In genomic region chr3:168249539-168250414, GRCh38 we compare ENCODE assay signal across 8 cellular contexts.
DNase-seq lines count a peak whose midpoint lies in the region; ATAC-seq, FAIRE-seq and TF ChIP-seq lines count a peak whose summit lies in the region.

No MANE protein-coding gene starts in this region.

- H3K4me2 ChIP-seq in Karpas-422 (ENCODE audit: low read depth, low read length, poor library complexity, severe bottlenecking): no peak overlapping the region

- H3K9me3 Mint-ChIP-seq in activated T-helper 2 cell treated with anti-CD3 and anti-CD28 coated beads, Interferon-gamma antibody, Interleukin-2, Interleukin-4, amounts not matched to agents 10 μg/mL and 5 μg/mL and 100 μg/mL, durations not matched to agents 14 hours and 24 hours and 36 hours: no peaks in the 10 kb centered on the region
- peaks cover 11% of the 10 kb centered on the region for H3K9me3 Mint-ChIP-seq in glutamatergic neuron (ENCODE audit: unreplicated experiment)

- no peak overlapping the region for H2AFZ ChIP-seq in Karpas-422 (ENCODE audit: low read length)

- no peaks in the 10 kb centered on the region for H3K79me2 ChIP-seq in Karpas-422 (ENCODE audit: low read length)

- H3K9ac ChIP-seq in Karpas-422 (ENCODE audit: low read length): no peak overlapping the region

- H3K9me2 ChIP-seq in Karpas-422 (replicated peaks; ENCODE audit: insufficient read depth, low read length): no peaks in the 10 kb centered on the region

- no peaks in the 10 kb centered on the region for H3K9me3 ChIP-seq in Karpas-422 (ENCODE audit: low read length)

- H3K36me3 ChIP-seq in Karpas-422 (ENCODE audit: insufficient read depth, low read length): no peaks in the 10 kb centered on the region

- DNase-seq in DMS153 (lab: John Stamatoyannopoulos, UW) (peak; percentile 36), GM19239 (ENCODE audit: insufficient read length, low spot score) (no peak), NCI-H446 (lab: John Stamatoyannopoulos, UW) (peak; percentile 88), glutamatergic neuron (peak; percentile 92), nucleus accumbens (lab: John Stamatoyannopoulos, UW) (peak in 52 of 56 donors; percentile 7 to 85 (median 58)), Karpas-422 (no peak)
- DNase-seq in activated T-helper 2 cell treated with anti-CD3 and anti-CD28 coated beads, Interferon-gamma antibody, Interleukin-2, Interleukin-4, amounts not matched to agents 10 μg/mL and 5 μg/mL and 100 μg/mL, durations not matched to agents 14 hours and 24 hours and 36 hours (ENCODE audit: low spot score): peak; percentile 25

- H3K27ac Mint-ChIP-seq in activated T-helper 2 cell treated with anti-CD3 and anti-CD28 coated beads, Interferon-gamma antibody, Interleukin-2, Interleukin-4, amounts not matched to agents 10 μg/mL and 5 μg/mL and 100 μg/mL, durations not matched to agents 14 hours and 24 hours and 36 hours: no peak overlapping the region
- peak overlapping the region; percentile 73 for H3K27ac Mint-ChIP-seq in glutamatergic neuron (ENCODE audit: unreplicated experiment)

- H3K27me3 Mint-ChIP-seq in activated T-helper 2 cell treated with anti-CD3 and anti-CD28 coated beads, Interferon-gamma antibody, Interleukin-2, Interleukin-4, amounts not matched to agents 10 μg/mL and 5 μg/mL and 100 μg/mL, durations not matched to agents 14 hours and 24 hours and 36 hours (ENCODE audit: low read depth): peaks cover 58% of the 10 kb centered on the region
- H3K27me3 Mint-ChIP-seq in glutamatergic neuron (ENCODE audit: unreplicated experiment): peaks cover 14% of the 10 kb centered on the region

- peak; percentile 74 for ATAC-seq in HG03196 (IDR thresholded peaks at IDR 0.05; ENCODE audit: unreplicated experiment)

- no peak overlapping the region for H3K27ac ChIP-seq in Karpas-422 (ENCODE audit: low read length)

- H3K4me3 Mint-ChIP-seq in activated T-helper 2 cell treated with anti-CD3 and anti-CD28 coated beads, Interferon-gamma antibody, Interleukin-2, Interleukin-4, amounts not matched to agents 10 μg/mL and 5 μg/mL and 100 μg/mL, durations not matched to agents 14 hours and 24 hours and 36 hours (ENCODE audit: low read depth): peak overlapping the region; percentile 72
- peak overlapping the region; percentile 88 for H3K4me3 Mint-ChIP-seq in glutamatergic neuron (ENCODE audit: unreplicated experiment)

- H3K4me1 Mint-ChIP-seq in activated T-helper 2 cell treated with anti-CD3 and anti-CD28 coated beads, Interferon-gamma antibody, Interleukin-2, Interleukin-4, amounts not matched to agents 10 μg/mL and 5 μg/mL and 100 μg/mL, durations not matched to agents 14 hours and 24 hours and 36 hours (ENCODE audit: low read depth): peaks cover 11% of the 10 kb centered on the region
- peaks cover 32% of the 10 kb centered on the region for H3K4me1 Mint-ChIP-seq in glutamatergic neuron (ENCODE audit: low read depth, unreplicated experiment)

- no peaks in the 10 kb centered on the region for H3K27me3 ChIP-seq in Karpas-422 (ENCODE audit: low read length)

- no peaks in the 10 kb centered on the region for H3K36me3 Mint-ChIP-seq in activated T-helper 2 cell treated with anti-CD3 and anti-CD28 coated beads, Interferon-gamma antibody, Interleukin-2, Interleukin-4, amounts not matched to agents 10 μg/mL and 5 μg/mL and 100 μg/mL, durations not matched to agents 14 hours and 24 hours and 36 hours (ENCODE audit: low read depth)
- H3K36me3 Mint-ChIP-seq in glutamatergic neuron (ENCODE audit: unreplicated experiment): peaks cover 4% of the 10 kb centered on the region

- intact Hi-C loops in activated T-helper 2 cell treated with anti-CD3 and anti-CD28 coated beads, Interferon-gamma antibody, Interleukin-2, Interleukin-4, amounts not matched to agents 10 μg/mL and 5 μg/mL and 100 μg/mL, durations not matched to agents 14 hours and 24 hours and 36 hours (cut with micrococcal nuclease): no loop called here

- no peak overlapping the region for H3K4me3 ChIP-seq in Karpas-422 (ENCODE audit: low read length)

- peak; percentile 64 for FAIRE-seq in GM19239 (lab: Jason Lieb, UNC)

- no peaks in the 10 kb centered on the region for H4K20me1 ChIP-seq in Karpas-422 (ENCODE audit: insufficient read depth, low read depth, low read length)

- no peaks in the 10 kb centered on the region for H3K4me1 ChIP-seq in Karpas-422 (ENCODE audit: low read length)

- peak; percentile 16 for TF ChIP-seq CTCF in glutamatergic neuron (IDR thresholded peaks at IDR 0.05; ENCODE audit: partially characterized antibody, unreplicated experiment)

Comparison
In these comparisons a context has a peak if more than half of its experiments do, and no peak if none do; other contexts are left out.
1. DNase-seq: peak in DMS153 (single experiment), NCI-H446 (2 of 2), activated T-helper 2 cell treated with anti-CD3 and anti-CD28 coated beads, Interferon-gamma antibody, Interleukin-2, Interleukin-4, amounts not matched to agents 10 μg/mL and 5 μg/mL and 100 μg/mL, durations not matched to agents 14 hours and 24 hours and 36 hours (single experiment), glutamatergic neuron (single experiment) and nucleus accumbens (52 of 56); none in GM19239 (single experiment) and Karpas-422 (single experiment).